ENCODE assay signal across 24 cellular contexts in the genomic region with DNA sequence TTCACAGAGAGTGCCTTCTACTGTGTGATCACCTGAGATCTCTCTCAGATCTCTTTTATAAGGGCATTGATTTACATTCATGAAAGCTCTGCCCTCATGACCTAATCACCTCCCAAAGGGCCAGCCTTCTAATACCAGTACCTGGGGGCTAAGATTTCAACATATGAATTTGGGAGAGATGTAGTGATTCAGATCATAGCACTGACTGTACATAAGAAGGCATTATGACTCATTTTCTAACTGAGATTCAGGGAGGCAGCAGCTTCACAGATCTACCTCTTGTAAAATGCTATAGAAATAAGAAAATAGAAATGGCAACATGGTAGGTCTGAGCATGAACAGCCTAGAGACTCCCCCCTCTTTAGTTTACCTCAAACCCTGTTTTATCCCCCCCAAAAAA. TPM values are rescaled to one million over a fixed set of nuclear protein-coding genes. Genes with fewer than 3 reads are reported as not detected.
A peak's percentile ranks its signal among the peaks of the same experiment; 100 is the strongest.
DNase-seq lines count a peak whose midpoint lies in the region; FAIRE-seq and TF ChIP-seq lines count a peak whose summit lies in the region.
"Had no signal": no experiment of that assay in that cellular context is flagged by ENCODE, and none has a peak within 500 bp of the region (broad histone marks: within the 10 kb centered on the region; RNA-seq: fewer than 3 reads in every experiment).

No MANE protein-coding gene starts in this region.

- no peaks in the 10 kb centered on the region for H3K9me3 ChIP-seq in keratinocyte (ENCODE audit: control insufficient read depth, low read depth, low read length)
- H3K9me3 ChIP-seq in effector memory CD4-positive, alpha-beta T cell (ENCODE audit: control insufficient read depth, low read length): no peaks in the 10 kb centered on the region
- H3K9me3 ChIP-seq: SK-N-SH, uterus had no signal

- CTCF ChIA-PET in activated CD4-positive, alpha-beta T cell treated with anti-CD3 and anti-CD28 coated beads, Interleukin-2, amount 10 ng/mL, durations not matched to agents 7 days and 5 days (lab: Charles Lee): no interaction called here

- H3K36me3 Mint-ChIP-seq in activated CD4-positive, alpha-beta T cell treated with anti-CD3 and anti-CD28 coated beads, Interleukin-2, amount 10 ng/mL, durations not matched to agents 7 days and 5 days (ENCODE audit: low read depth): no peaks in the 10 kb centered on the region
- H3K36me3 Mint-ChIP-seq: activated naive CD8-positive, alpha-beta T cell treated with anti-CD3 and anti-CD28 coated beads, Interleukin-2, amount 10 ng/mL, durations not matched to agents 7 days and 5 days; memory B cell; naive thymus-derived CD4-positive, alpha-beta T cell had no signal

- POLR2A ChIA-PET in activated CD4-positive, alpha-beta T cell treated with anti-CD3 and anti-CD28 coated beads, Interleukin-2, amount 10 ng/mL, durations not matched to agents 7 days and 5 days (lab: Charles Lee): no interaction called here

- H3K4me1 Mint-ChIP-seq in activated CD4-positive, alpha-beta T cell treated with anti-CD3 and anti-CD28 coated beads, Interleukin-2, amount 10 ng/mL, durations not matched to agents 7 days and 5 days: no peaks in the 10 kb centered on the region
- H3K4me1 Mint-ChIP-seq: activated naive CD8-positive, alpha-beta T cell treated with anti-CD3 and anti-CD28 coated beads, Interleukin-2, amount 10 ng/mL, durations not matched to agents 7 days and 5 days; memory B cell; naive thymus-derived CD4-positive, alpha-beta T cell had no signal

- H3K9me3 Mint-ChIP-seq in activated CD4-positive, alpha-beta T cell treated with anti-CD3 and anti-CD28 coated beads, Interleukin-2, amount 10 ng/mL, durations not matched to agents 7 days and 5 days: no peaks in the 10 kb centered on the region
- H3K9me3 Mint-ChIP-seq: activated naive CD8-positive, alpha-beta T cell treated with anti-CD3 and anti-CD28 coated beads, Interleukin-2, amount 10 ng/mL, durations not matched to agents 7 days and 5 days; memory B cell had no signal

- H3K36me3 ChIP-seq in keratinocyte (ENCODE audit: control insufficient read depth in 2 of 2, extremely low read depth in 1 of 2, insufficient read depth in 2 of 2, low read length in 2 of 2): peaks cover 0 to 2% of the 10 kb centered on the region in 2 experiments
- no peaks in the 10 kb centered on the region for H3K36me3 ChIP-seq in effector memory CD4-positive, alpha-beta T cell (ENCODE audit: control insufficient read depth, insufficient read depth, low read length)
- H3K36me3 ChIP-seq: uterus had no signal

- no peak overlapping the region for H3K9ac ChIP-seq in keratinocyte (ENCODE audit: control insufficient read depth, extremely low read depth, insufficient read depth, low read length)
- H3K9ac ChIP-seq: SK-N-SH had no signal

- H3K4me1 ChIP-seq in keratinocyte (ENCODE audit: control insufficient read depth, extremely low read depth, insufficient read depth, low read length): peaks cover 15% of the 10 kb centered on the region
- no peaks in the 10 kb centered on the region for H3K4me1 ChIP-seq in effector memory CD4-positive, alpha-beta T cell (ENCODE audit: control insufficient read depth, insufficient read depth, low read length, poor library complexity, severe bottlenecking)
- H3K4me1 ChIP-seq: uterus had no signal

- TF ChIP-seq CTCF in AG10803 (conservative IDR thresholded peaks at IDR 0.05; ENCODE audit: low read length): no peak
- no peak for TF ChIP-seq CTCF in choroid plexus epithelial cell (conservative IDR thresholded peaks at IDR 0.05; ENCODE audit: low read depth, low read length)
- no peak for TF ChIP-seq CTCF in keratinocyte (optimal IDR thresholded peaks at IDR 0.05 in 1 of 3, IDR thresholded peaks at IDR 0.05 in 1 of 3, conservative IDR thresholded peaks at IDR 0.05 in 1 of 3; ENCODE audit: extremely low read depth in 1 of 3, insufficient read depth in 2 of 3, low read length in 3 of 3)

- dilution Hi-C loops in keratinocyte (cut with MboI; ENCODE audit: extremely low pct_ligation_motif_present, low sequenced_read_pairs): no loop called here

- no peaks in the 10 kb centered on the region for H3K9me1 ChIP-seq in keratinocyte (ENCODE audit: control insufficient read depth, extremely low read depth, insufficient read depth, low read length)

- H3K27me3 Mint-ChIP-seq in activated CD4-positive, alpha-beta T cell treated with anti-CD3 and anti-CD28 coated beads, Interleukin-2, amount 10 ng/mL, durations not matched to agents 7 days and 5 days: no peaks in the 10 kb centered on the region
- H3K27me3 Mint-ChIP-seq: activated naive CD8-positive, alpha-beta T cell treated with anti-CD3 and anti-CD28 coated beads, Interleukin-2, amount 10 ng/mL, durations not matched to agents 7 days and 5 days; memory B cell; naive thymus-derived CD4-positive, alpha-beta T cell had no signal

- H3K27ac ChIP-seq in keratinocyte (ENCODE audit: control insufficient read depth, insufficient read depth, low read length): no peak overlapping the region
- H3K27ac ChIP-seq in effector memory CD4-positive, alpha-beta T cell (ENCODE audit: insufficient read depth, low read length, poor library complexity, severe bottlenecking): no peak overlapping the region
- H3K27ac ChIP-seq: C4-2B, uterus had no signal

- H3K4me3 Mint-ChIP-seq in activated CD4-positive, alpha-beta T cell treated with anti-CD3 and anti-CD28 coated beads, Interleukin-2, amount 10 ng/mL, durations not matched to agents 7 days and 5 days: no peak overlapping the region
- H3K4me3 Mint-ChIP-seq: activated naive CD8-positive, alpha-beta T cell treated with anti-CD3 and anti-CD28 coated beads, Interleukin-2, amount 10 ng/mL, durations not matched to agents 7 days and 5 days; memory B cell; naive thymus-derived CD4-positive, alpha-beta T cell had no signal

- H3K79me2 ChIP-seq in keratinocyte (ENCODE audit: control insufficient read depth, insufficient read depth, low read length): no peaks in the 10 kb centered on the region

- H3K4me3 ChIP-seq in AG10803 (ENCODE audit: low read length) (no peak overlapping the region), choroid plexus epithelial cell (ENCODE audit: low read depth, low read length) (no peak overlapping the region), keratinocyte (ENCODE audit: control insufficient read depth in 2 of 3, extremely low read depth in 1 of 3, insufficient read depth in 2 of 3, low read depth in 1 of 3, low read length in 3 of 3) (no peak overlapping the region)
- no peak overlapping the region for H3K4me3 ChIP-seq in effector memory CD4-positive, alpha-beta T cell (ENCODE audit: insufficient read depth, low read depth, low read length, poor library complexity, severe bottlenecking)
- H3K4me3 ChIP-seq: uterus had no signal

- H3K27ac Mint-ChIP-seq in activated CD4-positive, alpha-beta T cell treated with anti-CD3 and anti-CD28 coated beads, Interleukin-2, amount 10 ng/mL, durations not matched to agents 7 days and 5 days: no peak overlapping the region
- H3K27ac Mint-ChIP-seq: activated naive CD8-positive, alpha-beta T cell treated with anti-CD3 and anti-CD28 coated beads, Interleukin-2, amount 10 ng/mL, durations not matched to agents 7 days and 5 days; memory B cell; naive thymus-derived CD4-positive, alpha-beta T cell had no signal

- no peaks in the 10 kb centered on the region for H4K20me1 ChIP-seq in keratinocyte (ENCODE audit: control insufficient read depth, extremely low read depth, insufficient read depth, low read length)

- no peak overlapping the region for H2AFZ ChIP-seq in keratinocyte (ENCODE audit: control insufficient read depth, low read length)

- H3K4me2 ChIP-seq in keratinocyte (ENCODE audit: control insufficient read depth, extremely low read depth, insufficient read depth, low read depth, low read length): no peak overlapping the region
- H3K4me2 ChIP-seq: SK-N-SH had no signal

- H3K27me3 ChIP-seq in keratinocyte (ENCODE audit: control insufficient read depth, extremely low read depth, insufficient read depth, low read length): no peaks in the 10 kb centered on the region
- no peaks in the 10 kb centered on the region for H3K27me3 ChIP-seq in effector memory CD4-positive, alpha-beta T cell (replicated peaks; ENCODE audit: control insufficient read depth, insufficient read depth, low read length, poor library complexity, severe bottlenecking)
- H3K27me3 ChIP-seq: uterus had no signal

- peak; percentile 59 for DNase-seq in AG10803 (ENCODE audit: low read depth)
- peak; percentile 3 for DNase-seq in NCI-H69 (lab: John Stamatoyannopoulos, UW)
- DNase-seq in choroid plexus epithelial cell (ENCODE audit: low read depth): peak; percentile 71
- DNase-seq in keratinocyte (ENCODE audit: low read depth, low spot score): no peak
- DNase-seq in effector memory CD4-positive, alpha-beta T cell: no peak
- no peak for DNase-seq in NCI-H1092 treated with DMSO at 0.1 percent for 48 hours (lab: John Stamatoyannopoulos, UW)
- no peak for DNase-seq in activated CD4-positive, alpha-beta T cell treated with anti-CD3 and anti-CD28 coated beads, Interleukin-2, amount 10 ng/mL, durations not matched to agents 7 days and 5 days
- no peak for DNase-seq in SKM-1 treated with dmso at 0.1 percent for 144 hours (lab: John Stamatoyannopoulos, UW; ENCODE audit: unreplicated experiment)
- DNase-seq: activated naive CD8-positive, alpha-beta T cell treated with anti-CD3 and anti-CD28 coated beads, Interleukin-2, amount 10 ng/mL, durations not matched to agents 7 days and 5 days; central memory CD4-positive, alpha-beta T cell; hypothalamus; kidney; naive thymus-derived CD4-positive, alpha-beta T cell; NCI-H1105; NCI-H2171; posterior cingulate gyrus; SK-N-SH; T1000; uterus had no signal

- peak; percentile 49 for FAIRE-seq in keratinocyte (lab: Jason Lieb, UNC)
- FAIRE-seq: A204.1, D721Med, G401.6, kidney had no signal

RNA-seq across cellular contexts. Expression of a gene that starts 39.6 kb away (rescaled TPM):
- polyA plus RNA-seq in keratinocyte: 2.4 to 6.7 TPM (median 2.6 TPM) in 3 replicates
- 3.9 TPM for polyA plus RNA-seq in keratinocyte (2011; ENCODE audit: low read depth)
- 2.7 and 3.3 TPM in 2 replicates for polyA plus RNA-seq in keratinocyte (2011; cell fraction: cytosol; rRNA removed)
- polyA plus RNA-seq in keratinocyte (2011; cell fraction: nucleus; rRNA removed): 4.2 and 5.6 TPM in 2 replicates
- 1.8 and 6.5 TPM in 2 replicates for polyA plus RNA-seq in keratinocyte (2012; ENCODE audit: low replicate concordance)
- polyA minus RNA-seq in keratinocyte: 15.5 to 31.3 TPM (median 23.4 TPM) in 3 replicates
- 6.5 TPM for polyA minus RNA-seq in keratinocyte (2011; cell fraction: cytosol; rRNA and poly(A)+ RNA removed)
- 3.5 and 5.8 TPM in 2 replicates for polyA minus RNA-seq in keratinocyte (2011; cell fraction: nucleus; rRNA and poly(A)+ RNA removed)
- not detected for total RNA-seq in activated CD4-positive, alpha-beta T cell treated with anti-CD3 and anti-CD28 coated beads, Interleukin-2, amount 10 ng/mL, durations not matched to agents 7 days and 5 days
- total RNA-seq: activated naive CD8-positive, alpha-beta T cell treated with anti-CD3 and anti-CD28 coated beads, Interleukin-2, amount 10 ng/mL, durations not matched to agents 7 days and 5 days had no signal
- polyA plus RNA-seq: naive thymus-derived CD4-positive, alpha-beta T cell; SK-N-SH had no signal

Comparison
In these comparisons a context has a peak if more than half of its experiments do, and no peak if none do; other contexts are left out.
1. DNase-seq: peak in AG10803 (single experiment), NCI-H69 (single experiment) and choroid plexus epithelial cell (single experiment); none in keratinocyte (single experiment), effector memory CD4-positive, alpha-beta T cell (0 of 3), NCI-H1092 treated with DMSO at 0.1 percent for 48 hours (single experiment), activated CD4-positive, alpha-beta T cell treated with anti-CD3 and anti-CD28 coated beads, Interleukin-2, amount 10 ng/mL, durations not matched to agents 7 days and 5 days (single experiment) and SKM-1 treated with dmso at 0.1 percent for 144 hours (single experiment).